24 cellular contexts compared by ENCODE assay signal in the genomic region with DNA sequence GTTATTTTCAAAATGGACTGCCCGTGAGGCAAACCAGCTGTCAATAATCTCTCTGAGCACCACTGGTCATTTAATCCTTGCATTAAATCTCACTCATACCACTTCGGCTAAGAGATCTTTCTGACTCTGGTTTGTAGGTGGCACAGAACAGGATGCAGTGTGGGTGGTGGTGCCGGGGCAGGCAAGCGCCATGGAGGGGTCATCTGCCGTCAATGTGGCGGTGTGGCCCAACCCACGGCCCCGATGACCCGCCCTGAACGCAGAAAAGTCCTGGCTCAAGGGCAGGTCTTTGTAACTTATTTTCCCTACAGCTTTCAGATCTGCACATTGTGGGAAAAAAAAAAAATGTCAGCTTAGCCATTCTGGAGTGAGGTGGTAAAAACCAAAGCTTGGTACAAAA.
DNase-seq lines count a peak whose midpoint lies in the region; ATAC-seq and TF ChIP-seq lines count a peak whose summit lies in the region.
"Had no signal": no experiment of that assay in that cellular context is flagged by ENCODE, and none has a peak within 500 bp of the region (broad histone marks: within the 10 kb centered on the region; RNA-seq: fewer than 3 reads in every experiment).

No MANE protein-coding gene starts in this region.

- H3K4me3 Mint-ChIP-seq in osteocyte (ENCODE audit: unreplicated experiment) = no peak overlapping the region
- H3K4me3 Mint-ChIP-seq: CD14-positive monocyte; CD4-positive, alpha-beta memory T cell; CD4-positive, CD25-positive, alpha-beta regulatory T cell; CD8-positive, alpha-beta memory T cell had no signal

- H3K27me3 ChIP-seq in right atrium auricular region = no peaks in the 10 kb centered on the region
- H3K27me3 ChIP-seq in heart left ventricle = peaks cover 0 to 7% (median 0%) of the 10 kb centered on the region in 9 donors
- H3K27me3 ChIP-seq: BE2C, BLaER1 had no signal

- H3K4me1 Mint-ChIP-seq in osteocyte (ENCODE audit: unreplicated experiment) = no peaks in the 10 kb centered on the region
- H3K4me1 Mint-ChIP-seq: CD14-positive monocyte; CD4-positive, alpha-beta memory T cell; CD4-positive, CD25-positive, alpha-beta regulatory T cell; CD8-positive, alpha-beta memory T cell had no signal

- ATAC-seq in heart left ventricle (no peak), HG02642 (IDR thresholded peaks at IDR 0.05; ENCODE audit: poor library complexity, unreplicated experiment) (no peak), GM18873 (IDR thresholded peaks at IDR 0.05; ENCODE audit: low FRiP score, unreplicated experiment) (no peak)
- ATAC-seq: A549, GM12878 had no signal

- WGBS in heart left ventricle, 4 donors = 76 to 91% (median 86%) methylated on average over 10 of the region's 10 CpGs

- H3K4me1 ChIP-seq in right atrium auricular region (no peaks in the 10 kb centered on the region), heart left ventricle (peaks cover 0 to 18% (median 8%) of the 10 kb centered on the region in 12 donors)
- H3K4me1 ChIP-seq: A549, BE2C, BLaER1 had no signal

- H3K36me3 ChIP-seq in right atrium auricular region (no peaks in the 10 kb centered on the region), heart left ventricle (no peaks in the 10 kb centered on the region)
- H3K36me3 ChIP-seq: BE2C, BLaER1 had no signal

- H3K27ac ChIP-seq in right atrium auricular region (no peak overlapping the region), heart left ventricle (no peak overlapping the region)
- H3K27ac ChIP-seq: 22Rv1, A549, BLaER1 had no signal

- H3K4me3 ChIP-seq in right atrium auricular region (no peak overlapping the region), heart left ventricle (no peak overlapping the region)
- H3K4me3 ChIP-seq: A549, BLaER1, GM12878 had no signal

- H3K27me3 Mint-ChIP-seq in osteocyte (ENCODE audit: unreplicated experiment) = no peaks in the 10 kb centered on the region

- H3K9me3 Mint-ChIP-seq in osteocyte (ENCODE audit: unreplicated experiment) = peaks cover 16% of the 10 kb centered on the region
- H3K9me3 Mint-ChIP-seq: CD4-positive, alpha-beta memory T cell; CD4-positive, CD25-positive, alpha-beta regulatory T cell; CD8-positive, alpha-beta memory T cell had no signal

- no peak overlapping the region for H3K27ac Mint-ChIP-seq in osteocyte (ENCODE audit: unreplicated experiment)
- H3K27ac Mint-ChIP-seq: CD14-positive monocyte; CD4-positive, alpha-beta memory T cell; CD4-positive, CD25-positive, alpha-beta regulatory T cell; CD8-positive, alpha-beta memory T cell had no signal

- H3K36me3 Mint-ChIP-seq in osteocyte (ENCODE audit: unreplicated experiment) = no peaks in the 10 kb centered on the region
- H3K36me3 Mint-ChIP-seq: CD14-positive monocyte; CD4-positive, alpha-beta memory T cell; CD4-positive, CD25-positive, alpha-beta regulatory T cell; CD8-positive, alpha-beta memory T cell had no signal

- TF ChIP-seq CTCF in right atrium auricular region (IDR thresholded peaks at IDR 0.05) (no peak), heart left ventricle (IDR thresholded peaks at IDR 0.05) (no peak), osteocyte (IDR thresholded peaks at IDR 0.05) (no peak)

- TF ChIP-seq POLR2A in heart left ventricle (IDR thresholded peaks at IDR 0.05) = no peak

- H3K9me3 ChIP-seq in right atrium auricular region (no peaks in the 10 kb centered on the region), heart left ventricle (no peaks in the 10 kb centered on the region)
- H3K9me3 ChIP-seq: A549, BE2C, BLaER1 had no signal

- DNase-seq in right atrium auricular region (ENCODE audit: low spot score) = peak; percentile 9
- DNase-seq in heart left ventricle = no peak
- DNase-seq in osteocyte (ENCODE audit: extremely low spot score, unreplicated experiment) = peak; percentile 74
- DNase-seq in ureter (ENCODE audit: low spot score) = peak; percentile 36
- DNase-seq: BE2C; C1 segment of cervical spinal cord; CD4-positive, alpha-beta memory T cell; CD4-positive, CD25-positive, alpha-beta regulatory T cell; CD8-positive, alpha-beta memory T cell; COR-L47; DMS 273 treated with DMSO at 0.1 percent for 48 hours; DMS153; DMS53; DMS79; DND-41; EL; GDM1 had no signal

- intact Hi-C loops in heart left ventricle (cut with DNase I) = no loop called here

Comparison
In these comparisons a context has a peak if more than half of its experiments do, and no peak if none do; other contexts are left out.
1. DNase-seq: peak in right atrium auricular region (single experiment), osteocyte (single experiment) and ureter (single experiment); none in heart left ventricle (0 of 5).